In the genomic region with DNA sequence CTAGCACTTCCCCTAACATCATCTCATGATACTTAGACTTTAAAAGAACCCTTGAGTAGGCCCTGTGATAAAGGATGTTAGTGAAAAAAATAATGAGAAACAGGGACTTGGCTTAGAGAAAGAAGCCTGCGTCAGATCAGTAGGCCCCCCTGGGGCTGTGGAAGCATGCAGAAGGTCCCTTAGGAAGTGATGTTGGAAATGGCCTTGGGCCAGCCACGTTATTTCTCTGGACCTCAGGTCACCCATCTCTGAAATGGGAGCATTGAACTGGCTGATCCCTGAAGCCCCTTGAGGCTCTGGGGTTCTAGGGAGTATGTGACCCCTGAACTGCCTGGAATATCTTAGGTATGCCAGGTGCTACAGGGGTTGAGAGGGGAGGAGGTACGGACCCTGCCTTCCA, we compare ENCODE assay signal across 24 cellular contexts. TPM values are rescaled to one million over a fixed set of nuclear protein-coding genes. Genes with fewer than 3 reads are reported as not detected.
"Had no signal": no experiment of that assay in that cellular context is flagged by ENCODE, and none has a peak within 500 bp of the region (broad histone marks: within the 10 kb centered on the region; RNA-seq: fewer than 3 reads in every experiment).

No MANE protein-coding gene starts in this region.

- H3K27me3 ChIP-seq: pancreas, sigmoid colon, stomach, testis, thyroid gland, transverse colon, upper lobe of left lung, vagina had no signal

- DNase-seq: hippocampal formation; kidney glomerular epithelial cell; left cardiac atrium; mesendoderm; naive thymus-derived CD4-positive, alpha-beta T cell; pancreas; psoas muscle; sigmoid colon; small intestine; stimulated activated CD4-positive, alpha-beta T cell treated with anti-CD3 and anti-CD28 coated beads, Interleukin-2, amount 100 ng/mL, for 24 hours; stimulated activated CD4-positive, alpha-beta T cell treated with anti-CD3 and anti-CD28 coated beads, Interleukin-4, amount 100 ng/mL, for 1 hour; stimulated activated naive B cell treated with anti-CD40 and anti-IgM and Interleukin-4, amounts not matched to agents 10 μg/mL and 1 μg/mL and 100 μg/mL, for 72 hours; stimulated activated naive CD8-positive, alpha-beta T cell treated with anti-CD3 and anti-CD28 coated beads, Interleukin-15, Interleukin-2, amounts not matched to agents 100 U/mL and 50 U/mL, for 24 hours; stomach; testis; thyroid gland; transverse colon; upper lobe of left lung had no signal

- H3K27ac ChIP-seq: pancreas, psoas muscle, sigmoid colon, stomach, testis, thyroid gland, transverse colon, upper lobe of left lung, vagina had no signal

- H3K4me3 ChIP-seq: lung, pancreas, psoas muscle, sigmoid colon, stomach, testis, thyroid gland, transverse colon, upper lobe of left lung, vagina had no signal

- H3K4me3 Mint-ChIP-seq: mesothelial cell of epicardium; naive thymus-derived CD4-positive, alpha-beta T cell; natural killer cell treated with Interleukin-12 subunit alpha and Interleukin-12 subunit beta and Interleukin-15 and Interleukin-18, amount 100 ng/mL, for 72 hours; stimulated activated naive B cell treated with anti-CD40 and anti-IgM and Interleukin-4, amounts not matched to agents 10 μg/mL and 1 μg/mL and 100 μg/mL, for 72 hours had no signal

- H3K4me1 ChIP-seq: pancreas, psoas muscle, stomach, testis, thyroid gland, transverse colon, upper lobe of left lung, vagina had no signal

- ATAC-seq: left lobe of liver; naive thymus-derived CD4-positive, alpha-beta T cell; natural killer cell treated with Interleukin-12 subunit alpha and Interleukin-12 subunit beta and Interleukin-15 and Interleukin-18, amount 100 ng/mL, for 72 hours; pancreas; psoas muscle; stimulated activated naive B cell treated with anti-CD40 and anti-IgM and Interleukin-4, amounts not matched to agents 10 μg/mL and 1 μg/mL and 100 μg/mL, for 72 hours; stimulated activated naive CD8-positive, alpha-beta T cell treated with anti-CD3 and anti-CD28 coated beads, Interleukin-15, Interleukin-2, amounts not matched to agents 100 U/mL and 50 U/mL, for 24 hours had no signal

- H3K9me3 Mint-ChIP-seq: mesothelial cell of epicardium had no signal

- H3K9me3 ChIP-seq: pancreas, psoas muscle, sigmoid colon, stomach, testis, thyroid gland, transverse colon, upper lobe of left lung, vagina had no signal

- H3K36me3 ChIP-seq: pancreas, sigmoid colon, stomach, thyroid gland, transverse colon, upper lobe of left lung, vagina had no signal

- H3K27ac Mint-ChIP-seq: mesothelial cell of epicardium; naive thymus-derived CD4-positive, alpha-beta T cell; natural killer cell treated with Interleukin-12 subunit alpha and Interleukin-12 subunit beta and Interleukin-15 and Interleukin-18, amount 100 ng/mL, for 72 hours; stimulated activated naive B cell treated with anti-CD40 and anti-IgM and Interleukin-4, amounts not matched to agents 10 μg/mL and 1 μg/mL and 100 μg/mL, for 72 hours had no signal

- H3K27me3 Mint-ChIP-seq: naive thymus-derived CD4-positive, alpha-beta T cell; natural killer cell treated with Interleukin-12 subunit alpha and Interleukin-12 subunit beta and Interleukin-15 and Interleukin-18, amount 100 ng/mL, for 72 hours; stimulated activated naive B cell treated with anti-CD40 and anti-IgM and Interleukin-4, amounts not matched to agents 10 μg/mL and 1 μg/mL and 100 μg/mL, for 72 hours had no signal

- H3K36me3 Mint-ChIP-seq: mesothelial cell of epicardium had no signal

RNA-seq across cellular contexts. Expression of a gene that starts 59.2 kb away (rescaled TPM):
- polyA plus RNA-seq: neural cell had no signal
